Comparison of ENCODE assay signal across 8 cellular contexts in genomic region chr12:21502164-21502496, GRCh38. TPM values are rescaled to one million over a fixed set of nuclear protein-coding genes. Genes with fewer than 3 reads are reported as not detected.
DNase-seq lines count a peak whose midpoint lies in the region; ATAC-seq, FAIRE-seq and TF ChIP-seq lines count a peak whose summit lies in the region.

No MANE protein-coding gene starts in this region.

- peak overlapping the region; percentile 75 for H3K4me2 ChIP-seq in OCI-LY1 (ENCODE audit: low read length)
- peak overlapping the region; percentile 76 for H3K4me2 ChIP-seq in HepG2 (ENCODE audit: low read depth, low read length)

- no peaks in the 10 kb centered on the region for H3F3A ChIP-seq in OCI-LY1 (ENCODE audit: insufficient read depth, low read length)

- H3K9ac ChIP-seq in OCI-LY1 (ENCODE audit: low read length) (peak overlapping the region; percentile 81), HepG2 (ENCODE audit: insufficient read depth, low read depth, low read length) (peak overlapping the region; percentile 88)

- H3K4me3 Mint-ChIP-seq in Caco-2 (ENCODE audit: unreplicated experiment) (no peak overlapping the region), MCF 10A (ENCODE audit: unreplicated experiment) (no peak overlapping the region), chondrocyte (ENCODE audit: unreplicated experiment) (no peak overlapping the region)
- H3K4me3 Mint-ChIP-seq in stimulated activated effector memory CD8-positive, alpha-beta T cell treated with anti-CD3 and anti-CD28 coated beads, Interleukin-12 subunit alpha, Interleukin-12 subunit beta, amount 100 ng/mL, for 72 hours, result no peak overlapping the region

- POLR2A ChIA-PET in Caco-2 (lab: Charles Lee) (interaction anchor here (0.7 to 1.6 kb wide), 5 partner anchors 64 to 203 kb away, joined by 3 to 6 read pairs (median 4); partner anchors contain the start of genes LDHB and PYROXD1), MCF 10A (lab: Yijun Ruan, JAX) (interaction anchor here (0.6 to 4.2 kb wide), 25 partner anchors 8 to 533 kb away, joined by 3 to 54 read pairs (median 5); partner anchors contain the start of genes LDHB, PYROXD1 and SPX), HepG2 (lab: Yijun Ruan, JAX) (interaction anchor here (1.2 to 1.9 kb wide), 3 partner anchors 10 to 65 kb away, joined by 4 to 7 read pairs (median 5); partner anchors contain the start of gene PYROXD1)

- intact Hi-C loops in Caco-2 (cut with micrococcal nuclease; ENCODE audit: unreplicated experiment) (loop anchor here (5.0 kb wide), 1 partner anchor 140 kb away; no protein-coding TSS in a partner anchor), MCF 10A (cut with micrococcal nuclease) (no loop called here), HepG2 (cut with micrococcal nuclease; ENCODE audit: unreplicated experiment) (loop anchor here (10.0 kb wide), 1 partner anchor 153 kb away; the partner anchor contains the start of gene LDHB)

- H3K36me3 ChIP-seq in Caco-2 (ENCODE audit: control insufficient read depth, insufficient read depth, low read length), result no peaks in the 10 kb centered on the region
- peaks cover 20% of the 10 kb centered on the region for H3K36me3 ChIP-seq in OCI-LY1 (ENCODE audit: insufficient read depth, low read length)
- H3K36me3 ChIP-seq in HepG2 (replicated peaks in 1 of 2; ENCODE audit: control insufficient read depth in 1 of 2, insufficient read depth in 2 of 2, low read length in 2 of 2), result peaks cover 1 to 9% of the 10 kb centered on the region in 2 experiments; a peak in 2 of 5 replicates

- H3K4me1 Mint-ChIP-seq in Caco-2 (ENCODE audit: low read depth, unreplicated experiment), result peaks cover 9% of the 10 kb centered on the region
- peaks cover 13% of the 10 kb centered on the region for H3K4me1 Mint-ChIP-seq in MCF 10A (ENCODE audit: insufficient read depth, unreplicated experiment)
- H3K4me1 Mint-ChIP-seq in stimulated activated effector memory CD8-positive, alpha-beta T cell treated with anti-CD3 and anti-CD28 coated beads, Interleukin-12 subunit alpha, Interleukin-12 subunit beta, amount 100 ng/mL, for 72 hours, result peaks cover 24% of the 10 kb centered on the region
- peaks cover 46% of the 10 kb centered on the region for H3K4me1 Mint-ChIP-seq in chondrocyte (ENCODE audit: low read depth)

- H3K27me3 ChIP-seq in Caco-2 (replicated peaks; ENCODE audit: control insufficient read depth, insufficient read depth, low read length), result no peaks in the 10 kb centered on the region
- H3K27me3 ChIP-seq in OCI-LY1 (ENCODE audit: insufficient read depth, low read length), result no peaks in the 10 kb centered on the region
- H3K27me3 ChIP-seq in HepG2 (ENCODE audit: control insufficient read depth in 1 of 2, insufficient read depth in 2 of 2, low read length in 2 of 2), result no peaks in the 10 kb centered on the region; a peak in 1 of 5 replicates

- H4K20me1 ChIP-seq in OCI-LY1 (ENCODE audit: insufficient read depth, low read length) (no peaks in the 10 kb centered on the region), HepG2 (ENCODE audit: insufficient read depth, low read length) (peaks cover 3% of the 10 kb centered on the region; the same call in 1 of the 2 replicates)

- DNase-seq in Caco-2, result no peak
- DNase-seq in MCF 10A (ENCODE audit: unreplicated experiment), result peak; percentile 24
- peak; percentile 11 for DNase-seq in HepG2 (ENCODE audit: low spot score)
- DNase-seq in stimulated activated effector memory CD8-positive, alpha-beta T cell treated with anti-CD3 and anti-CD28 coated beads, Interleukin-12 subunit alpha, Interleukin-12 subunit beta, amount 100 ng/mL, for 72 hours (ENCODE audit: low spot score in 2 of 2), result no peak
- DNase-seq in chondrocyte (ENCODE audit: low spot score), result no peak

- H3K27me3 Mint-ChIP-seq in Caco-2 (ENCODE audit: insufficient read depth, unreplicated experiment), result no peaks in the 10 kb centered on the region
- H3K27me3 Mint-ChIP-seq in MCF 10A (ENCODE audit: insufficient read depth, unreplicated experiment), result no peaks in the 10 kb centered on the region
- no peaks in the 10 kb centered on the region for H3K27me3 Mint-ChIP-seq in chondrocyte (ENCODE audit: low read depth)

- H3K4me3 ChIP-seq in Caco-2 (ENCODE audit: low read depth, low read length), result peak overlapping the region; percentile 70
- peak overlapping the region; percentile 88 for H3K4me3 ChIP-seq in OCI-LY1 (ENCODE audit: low read depth, low read length, poor library complexity, severe bottlenecking)
- H3K4me3 ChIP-seq in HepG2 (replicated peaks in 1 of 3; ENCODE audit: insufficient read depth in 1 of 3, low read depth in 2 of 3, low read length in 3 of 3), result peak overlapping the region; percentile 87 to 95 (median 95)

- H3K27ac ChIP-seq in OCI-LY1 (ENCODE audit: low read depth, low read length, poor library complexity, severe bottlenecking), result no peak overlapping the region
- H3K27ac ChIP-seq in HepG2 (ENCODE audit: extremely low read length, insufficient read depth, low read length), result peak overlapping the region; percentile 90

- H2AFZ ChIP-seq in OCI-LY1 (ENCODE audit: low read length) (no peak overlapping the region), HepG2 (ENCODE audit: low read length) (no peak overlapping the region)

- ATAC-seq in GM21786 (IDR thresholded peaks at IDR 0.05; ENCODE audit: unreplicated experiment) (peak; percentile 1), HepG2 (no peak), GM18502 (IDR thresholded peaks at IDR 0.05; ENCODE audit: poor library complexity, unreplicated experiment) (no peak)
- ATAC-seq in stimulated activated effector memory CD8-positive, alpha-beta T cell treated with anti-CD3 and anti-CD28 coated beads, Interleukin-12 subunit alpha, Interleukin-12 subunit beta, amount 100 ng/mL, for 72 hours, result peak; percentile 22

- WGBS in HepG2 (ENCODE audit: low lambda C conversion rate), result 2% methylated on average over 12 of the region's 14 CpGs

- TF ChIP-seq RAD21 in HepG2 (CRISPR knock-in tag; IDR thresholded peaks at IDR 0.05), result no peak

- CTCF ChIA-PET in Caco-2 (lab: Charles Lee), result interaction anchor here (0.5 to 1.4 kb wide), 3 partner anchors 13 to 178 kb away, joined by 3 to 7 read pairs (median 4); no protein-coding TSS in a partner anchor
- CTCF ChIA-PET in MCF 10A (lab: Yijun Ruan, JAX), result interaction anchor here (0.6 to 1.3 kb wide), 5 partner anchors 22 to 1789 kb away, joined by 3 to 5 read pairs (median 3); no protein-coding TSS in a partner anchor
- CTCF ChIA-PET in HepG2 (lab: Yijun Ruan, JAX; ENCODE audit: low intra/inter-chr PET ratio, low total read pairs), result no interaction called here

- no peak for TF ChIP-seq POLR2A in HepG2 (IDR thresholded peaks at IDR 0.05; ENCODE audit: insufficient read depth in 1 of 2, low read depth in 2 of 2, low read length in 2 of 2)

- H3K9me2 ChIP-seq in OCI-LY1 (ENCODE audit: low read depth, low read length), result no peaks in the 10 kb centered on the region

- H3K9me3 Mint-ChIP-seq in Caco-2 (ENCODE audit: unreplicated experiment) (no peaks in the 10 kb centered on the region), MCF 10A (ENCODE audit: unreplicated experiment) (no peaks in the 10 kb centered on the region), chondrocyte (ENCODE audit: low read depth) (no peaks in the 10 kb centered on the region)
- H3K9me3 Mint-ChIP-seq in stimulated activated effector memory CD8-positive, alpha-beta T cell treated with anti-CD3 and anti-CD28 coated beads, Interleukin-12 subunit alpha, Interleukin-12 subunit beta, amount 100 ng/mL, for 72 hours, result no peaks in the 10 kb centered on the region

- no peak for TF ChIP-seq CTCF in Caco-2 (IDR thresholded peaks at IDR 0.05; ENCODE audit: insufficient read depth in 1 of 2, low read depth in 1 of 2, low read length in 1 of 2, severe bottlenecking in 1 of 2, unreplicated experiment in 1 of 2)
- no peak for TF ChIP-seq CTCF in OCI-LY1 (IDR thresholded peaks at IDR 0.05; ENCODE audit: low read length)
- no peak for TF ChIP-seq CTCF in MCF 10A (IDR thresholded peaks at IDR 0.05; ENCODE audit: unreplicated experiment)
- no peak for TF ChIP-seq CTCF in HepG2 (CRISPR knock-in tag; IDR thresholded peaks at IDR 0.05)
- TF ChIP-seq CTCF in chondrocyte (IDR thresholded peaks at IDR 0.05), result no peak

- H3K36me3 Mint-ChIP-seq in Caco-2 (ENCODE audit: insufficient read depth, unreplicated experiment) (no peaks in the 10 kb centered on the region), MCF 10A (ENCODE audit: insufficient read depth, unreplicated experiment) (peaks cover 12% of the 10 kb centered on the region), chondrocyte (ENCODE audit: low read depth) (peaks cover 12% of the 10 kb centered on the region)
- peaks cover 35% of the 10 kb centered on the region for H3K36me3 Mint-ChIP-seq in stimulated activated effector memory CD8-positive, alpha-beta T cell treated with anti-CD3 and anti-CD28 coated beads, Interleukin-12 subunit alpha, Interleukin-12 subunit beta, amount 100 ng/mL, for 72 hours

- H3K9me3 ChIP-seq in Caco-2, result no peaks in the 10 kb centered on the region
- no peaks in the 10 kb centered on the region for H3K9me3 ChIP-seq in OCI-LY1 (ENCODE audit: low read length)
- no peaks in the 10 kb centered on the region for H3K9me3 ChIP-seq in HepG2 (ENCODE audit: low read length)

- FAIRE-seq in HepG2 (lab: Jason Lieb, UNC), result no peak

- H3K79me2 ChIP-seq in OCI-LY1 (ENCODE audit: insufficient read depth, low read length) (peaks cover 53% of the 10 kb centered on the region), HepG2 (ENCODE audit: insufficient read depth, low read length) (peaks cover 55% of the 10 kb centered on the region)

- H3K4me1 ChIP-seq in Caco-2 (no peaks in the 10 kb centered on the region; the same call in 1 of the 2 replicates), OCI-LY1 (ENCODE audit: insufficient read depth, low read length, severe bottlenecking) (peaks cover 32% of the 10 kb centered on the region), HepG2 (ENCODE audit: insufficient read depth, low read length) (peaks cover 33% of the 10 kb centered on the region)

- BruUV-seq in Caco-2 (replicated peaks; lab: Mats Ljungman, UMichigan) (no TSS peak), MCF 10A (replicated peaks; lab: Mats Ljungman, UMichigan) (no TSS peak), HepG2 (replicated peaks; lab: Mats Ljungman, UMichigan) (no TSS peak)

- TF ChIP-seq EP300 in HepG2 (IDR thresholded peaks at IDR 0.05; ENCODE audit: low read depth in 2 of 2, low read length in 2 of 2) (no peak), HepG2 (CRISPR knock-in tag; IDR thresholded peaks at IDR 0.05; ENCODE audit: borderline replicate concordance) (no peak)

- in situ Hi-C loops in HepG2 (cut with HindIII; ENCODE audit: extremely low pct_ligation_motif_present, low pct_unique_long_range_greater_than_20kb), result loop anchor here (25.0 kb wide), 1 partner anchor 535 kb away; the partner anchor contains the start of gene CMAS

- no peak overlapping the region for H3K27ac Mint-ChIP-seq in Caco-2 (ENCODE audit: unreplicated experiment)
- no peak overlapping the region for H3K27ac Mint-ChIP-seq in MCF 10A (ENCODE audit: low read depth, unreplicated experiment)
- H3K27ac Mint-ChIP-seq in stimulated activated effector memory CD8-positive, alpha-beta T cell treated with anti-CD3 and anti-CD28 coated beads, Interleukin-12 subunit alpha, Interleukin-12 subunit beta, amount 100 ng/mL, for 72 hours, result no peak overlapping the region
- no peak overlapping the region for H3K27ac Mint-ChIP-seq in chondrocyte (ENCODE audit: unreplicated experiment)

RNA-seq across cellular contexts. Expression of gene GOLT1B, which starts 0.5 kb away (rescaled TPM):
- total RNA-seq in Caco-2 (2022), result 75.9 and 81.7 TPM in 2 replicates
- total RNA-seq in MCF 10A (2022), result 58.6 and 80.7 TPM in 2 replicates
- 38.4 and 55.5 TPM in 2 replicates for total RNA-seq in HepG2 (2016; rRNA removed; fragmentation: Illumina TruSeq; extraction: Trizol)
- total RNA-seq in HepG2 (2016; cell fraction: cytosol; rRNA removed; fragmentation: Illumina TruSeq; extraction: Trizol; ENCODE audit: low read depth), result 4.8 TPM in 2 replicates
- total RNA-seq in HepG2 (2016; cell fraction: insoluble cytoplasmic fraction; rRNA removed; fragmentation: Illumina TruSeq; extraction: Trizol), result 36.2 and 42.4 TPM in 2 replicates
- total RNA-seq in HepG2 (2016; cell fraction: membrane; rRNA removed; fragmentation: Illumina TruSeq; extraction: Trizol), result 13.5 and 17.1 TPM in 2 replicates
- total RNA-seq in HepG2 (2016; cell fraction: nucleus; rRNA removed; fragmentation: Illumina TruSeq; extraction: Trizol), result 41.9 and 43.9 TPM in 2 replicates
- polyA plus RNA-seq in HepG2 (2011; rRNA removed), result 19.5 and 23.6 TPM in 2 replicates
- polyA plus RNA-seq in HepG2 (2011; cell fraction: cytosol; rRNA removed), result 4.6 and 9.3 TPM in 2 replicates
- 11.4 and 46.6 TPM in 2 replicates for polyA plus RNA-seq in HepG2 (2011; cell fraction: nucleus; rRNA removed)
- polyA plus RNA-seq in HepG2 (2012), result 21.4 and 30.4 TPM in 2 replicates
- 5.7 and 6.4 TPM in 2 replicates for polyA plus RNA-seq in HepG2 (2016; cell fraction: cytosol; fragmentation: Illumina TruSeq; extraction: Trizol; ENCODE audit: low read depth)
- polyA plus RNA-seq in HepG2 (2016; cell fraction: insoluble cytoplasmic fraction; fragmentation: Illumina TruSeq; extraction: Trizol; ENCODE audit: low read depth), result 27.6 and 31.7 TPM in 2 replicates
- polyA plus RNA-seq in HepG2 (2016; cell fraction: membrane; fragmentation: Illumina TruSeq; extraction: Trizol; ENCODE audit: low read depth), result 10.0 and 10.1 TPM in 2 replicates
- polyA plus RNA-seq in HepG2 (2016; cell fraction: nucleus; fragmentation: Illumina TruSeq; extraction: Trizol; ENCODE audit: insufficient read depth, low read depth), result 59.4 and 60.8 TPM in 2 replicates
- 15.6 and 22.7 TPM in 2 replicates for polyA minus RNA-seq in HepG2 (2011; rRNA and poly(A)+ RNA removed; ENCODE audit: low replicate concordance)
- 24.0 and 55.0 TPM in 2 replicates for polyA minus RNA-seq in HepG2 (2011; cell fraction: cytosol; rRNA and poly(A)+ RNA removed)
- polyA minus RNA-seq in HepG2 (2011; cell fraction: nucleus; rRNA and poly(A)+ RNA removed), result 23.5 and 50.1 TPM in 2 replicates
- 73.6 to 84.8 TPM (median 81.1 TPM) in 3 replicates for total RNA-seq in chondrocyte

RNA-seq across cellular contexts. Expression of gene RECQL, which starts 0.7 kb away (rescaled TPM):
- total RNA-seq in Caco-2 (2022) (50.7 and 55.3 TPM in 2 replicates), MCF 10A (2022) (44.9 and 49.5 TPM in 2 replicates), HepG2 (2016; rRNA removed; fragmentation: Illumina TruSeq; extraction: Trizol) (41.5 and 71.8 TPM in 2 replicates), chondrocyte (49.8 to 72.1 TPM (median 50.2 TPM) in 3 replicates)
- total RNA-seq in HepG2 (2016; cell fraction: cytosol; rRNA removed; fragmentation: Illumina TruSeq; extraction: Trizol; ENCODE audit: low read depth), result 2.9 and 3.2 TPM in 2 replicates
- 41.7 and 73.3 TPM in 2 replicates for total RNA-seq in HepG2 (2016; cell fraction: insoluble cytoplasmic fraction; rRNA removed; fragmentation: Illumina TruSeq; extraction: Trizol)
- total RNA-seq in HepG2 (2016; cell fraction: membrane; rRNA removed; fragmentation: Illumina TruSeq; extraction: Trizol), result 7.4 and 8.6 TPM in 2 replicates
- total RNA-seq in HepG2 (2016; cell fraction: nucleus; rRNA removed; fragmentation: Illumina TruSeq; extraction: Trizol), result 27.6 and 30.6 TPM in 2 replicates
- polyA plus RNA-seq in HepG2 (2011; rRNA removed), result 5.2 and 7.2 TPM in 2 replicates
- polyA plus RNA-seq in HepG2 (2011; cell fraction: cytosol; rRNA removed), result 2.8 and 4.1 TPM in 2 replicates
- polyA plus RNA-seq in HepG2 (2011; cell fraction: nucleus; rRNA removed), result 2.8 and 4.0 TPM in 2 replicates
- polyA plus RNA-seq in HepG2 (2012), result 9.2 and 12.3 TPM in 2 replicates
- 1.1 and 1.3 TPM in 2 replicates for polyA plus RNA-seq in HepG2 (2016; cell fraction: cytosol; fragmentation: Illumina TruSeq; extraction: Trizol; ENCODE audit: low read depth)
- 29.9 and 33.6 TPM in 2 replicates for polyA plus RNA-seq in HepG2 (2016; cell fraction: insoluble cytoplasmic fraction; fragmentation: Illumina TruSeq; extraction: Trizol; ENCODE audit: low read depth)
- polyA plus RNA-seq in HepG2 (2016; cell fraction: membrane; fragmentation: Illumina TruSeq; extraction: Trizol; ENCODE audit: low read depth), result 2.4 and 3.0 TPM in 2 replicates
- 19.0 and 20.8 TPM in 2 replicates for polyA plus RNA-seq in HepG2 (2016; cell fraction: nucleus; fragmentation: Illumina TruSeq; extraction: Trizol; ENCODE audit: insufficient read depth, low read depth)
- polyA minus RNA-seq in HepG2 (2011; rRNA and poly(A)+ RNA removed; ENCODE audit: low replicate concordance), result 4.6 and 16.4 TPM in 2 replicates
- polyA minus RNA-seq in HepG2 (2011; cell fraction: cytosol; rRNA and poly(A)+ RNA removed), result 6.4 and 7.6 TPM in 2 replicates
- polyA minus RNA-seq in HepG2 (2011; cell fraction: nucleus; rRNA and poly(A)+ RNA removed), result 12.8 and 13.1 TPM in 2 replicates

RNA-seq across cellular contexts. Expression of gene SPX, which starts 24.0 kb away (rescaled TPM):
- 6.4 and 6.9 TPM in 2 replicates for total RNA-seq in Caco-2 (2022)
- total RNA-seq in MCF 10A (2022), result 154 and 203 TPM in 2 replicates
- total RNA-seq in HepG2 (2016; rRNA removed; fragmentation: Illumina TruSeq; extraction: Trizol), result 0.07 TPM in 1 of 2 replicates, not detected in the other
- not detected in 2 replicates for total RNA-seq in HepG2 (2016; cell fraction: cytosol; rRNA removed; fragmentation: Illumina TruSeq; extraction: Trizol; ENCODE audit: low read depth)
- not detected in 2 replicates for total RNA-seq in HepG2 (2016; cell fraction: insoluble cytoplasmic fraction; rRNA removed; fragmentation: Illumina TruSeq; extraction: Trizol)
- total RNA-seq in HepG2 (2016; cell fraction: membrane; rRNA removed; fragmentation: Illumina TruSeq; extraction: Trizol), result 0.06 and 0.14 TPM in 2 replicates
- not detected in 2 replicates for total RNA-seq in HepG2 (2016; cell fraction: nucleus; rRNA removed; fragmentation: Illumina TruSeq; extraction: Trizol)
- 0.16 and 0.30 TPM in 2 replicates for polyA plus RNA-seq in HepG2 (2011; rRNA removed)
- polyA plus RNA-seq in HepG2 (2011; cell fraction: cytosol; rRNA removed), result 0.07 and 0.27 TPM in 2 replicates
- 0.10 TPM in 2 replicates for polyA plus RNA-seq in HepG2 (2011; cell fraction: nucleus; rRNA removed)
- polyA plus RNA-seq in HepG2 (2012), result 0.34 and 0.37 TPM in 2 replicates
- polyA plus RNA-seq in HepG2 (2016; cell fraction: cytosol; fragmentation: Illumina TruSeq; extraction: Trizol; ENCODE audit: low read depth), result not detected in 2 replicates
- 0.19 TPM in 1 of 2 replicates, not detected in the other for polyA plus RNA-seq in HepG2 (2016; cell fraction: insoluble cytoplasmic fraction; fragmentation: Illumina TruSeq; extraction: Trizol; ENCODE audit: low read depth)
- polyA plus RNA-seq in HepG2 (2016; cell fraction: membrane; fragmentation: Illumina TruSeq; extraction: Trizol; ENCODE audit: low read depth), result not detected in 2 replicates
- not detected in 2 replicates for polyA plus RNA-seq in HepG2 (2016; cell fraction: nucleus; fragmentation: Illumina TruSeq; extraction: Trizol; ENCODE audit: insufficient read depth, low read depth)
- polyA minus RNA-seq in HepG2 (2011; rRNA and poly(A)+ RNA removed; ENCODE audit: low replicate concordance), result not detected in 2 replicates
- 0.40 TPM in 1 of 2 replicates, not detected in the other for polyA minus RNA-seq in HepG2 (2011; cell fraction: cytosol; rRNA and poly(A)+ RNA removed)
- 0.13 and 0.25 TPM in 2 replicates for polyA minus RNA-seq in HepG2 (2011; cell fraction: nucleus; rRNA and poly(A)+ RNA removed)
- total RNA-seq in chondrocyte, result 2.1 to 4.4 TPM (median 2.6 TPM) in 3 replicates

Comparison
In these comparisons a context has a peak if more than half of its experiments do, and no peak if none do; other contexts are left out.
1. DNase-seq: peak in MCF 10A (single experiment) and HepG2 (single experiment); none in Caco-2 (0 of 2), stimulated activated effector memory CD8-positive, alpha-beta T cell treated with anti-CD3 and anti-CD28 coated beads, Interleukin-12 subunit alpha, Interleukin-12 subunit beta, amount 100 ng/mL, for 72 hours (0 of 2) and chondrocyte (single experiment).
2. ATAC-seq: peak in GM21786 (single experiment) and stimulated activated effector memory CD8-positive, alpha-beta T cell treated with anti-CD3 and anti-CD28 coated beads, Interleukin-12 subunit alpha, Interleukin-12 subunit beta, amount 100 ng/mL, for 72 hours (single experiment); none in HepG2 (single experiment) and GM18502 (single experiment).
3. RNA of gene SPX, which starts 24.0 kb away (total RNA-seq): 154 to 203 TPM in MCF 10A; 6.4 to 6.9 TPM in Caco-2, 2.1 to 4.4 TPM in chondrocyte and 0.06 to 0.14 TPM in HepG2; every median in the first group is over 10 times any median in the second.
4. Peak in every context shown above with its lines, with median percentiles within 50 percentile points of each other: H3K4me3 ChIP-seq.